Comparison of ENCODE assay signal across 25 cellular contexts in genomic region chr3:110318108-110318507, GRCh38.
DNase-seq lines count a peak whose midpoint lies in the region; ATAC-seq, FAIRE-seq and TF ChIP-seq lines count a peak whose summit lies in the region.
"Had no signal": no experiment of that assay in that cellular context is flagged by ENCODE, and none has a peak within 500 bp of the region (broad histone marks: within the 10 kb centered on the region; RNA-seq: fewer than 3 reads in every experiment).

No MANE protein-coding gene starts in this region.

- no peak overlapping the region for H3K4me3 ChIP-seq in AG10803 (ENCODE audit: low read length)
- no peak overlapping the region for H3K4me3 ChIP-seq in astrocyte of the spinal cord (ENCODE audit: low read depth, low read length)
- no peak overlapping the region for H3K4me3 ChIP-seq in upper lobe of left lung
- H3K4me3 ChIP-seq in Caco-2 (ENCODE audit: low read depth, low read length): no peak overlapping the region
- H3K4me3 ChIP-seq: lower lobe of right lung, right atrium auricular region, uterus had no signal

- POLR2A ChIA-PET in Caco-2 (lab: Charles Lee): no interaction called here

- H3K27me3 Mint-ChIP-seq in Caco-2 (ENCODE audit: insufficient read depth, unreplicated experiment): no peaks in the 10 kb centered on the region
- H3K27me3 Mint-ChIP-seq: CD4-positive, alpha-beta T cell had no signal

- WGBS in upper lobe of left lung, 2 donors: 68% methylated on average over 1 of the region's 1 CpG

- H3K4me1 ChIP-seq in upper lobe of left lung (no peaks in the 10 kb centered on the region), Caco-2 (no peaks in the 10 kb centered on the region)
- H3K4me1 ChIP-seq: lower lobe of right lung, right atrium auricular region, uterus had no signal

- no peak for ATAC-seq in upper lobe of left lung (ENCODE audit: low FRiP score in 2 of 2)
- ATAC-seq: activated T-helper 17 cell treated with anti-CD3 and anti-CD28 coated beads, Interleukin-2, amount 50 U/mL, for 72 hours; lower lobe of right lung; T-cell had no signal

- no peaks in the 10 kb centered on the region for H3K4me1 Mint-ChIP-seq in Caco-2 (ENCODE audit: low read depth, unreplicated experiment)
- H3K4me1 Mint-ChIP-seq: activated CD4-positive, alpha-beta T cell treated with anti-CD3 and anti-CD28 coated beads, Interleukin-2, amount 10 ng/mL, durations not matched to agents 24 days and 14 days; activated T-helper 17 cell treated with anti-CD3 and anti-CD28 coated beads, Interleukin-2, amount 50 U/mL, for 72 hours had no signal

- no peak for TF ChIP-seq POLR2A in upper lobe of left lung (IDR thresholded peaks at IDR 0.05)

- H3K4me3 Mint-ChIP-seq in Caco-2 (ENCODE audit: unreplicated experiment): no peak overlapping the region
- H3K4me3 Mint-ChIP-seq: activated CD4-positive, alpha-beta T cell treated with anti-CD3 and anti-CD28 coated beads, Interleukin-2, amount 10 ng/mL, durations not matched to agents 24 days and 14 days; activated naive CD8-positive, alpha-beta T cell treated with anti-CD3 and anti-CD28 coated beads for 36 hours; activated T-helper 17 cell treated with anti-CD3 and anti-CD28 coated beads, Interleukin-2, amount 50 U/mL, for 72 hours; CD4-positive, alpha-beta T cell; T-cell had no signal

- H3K27ac Mint-ChIP-seq in Caco-2 (ENCODE audit: unreplicated experiment): no peak overlapping the region
- H3K27ac Mint-ChIP-seq: activated CD4-positive, alpha-beta T cell treated with anti-CD3 and anti-CD28 coated beads, Interleukin-2, amount 10 ng/mL, durations not matched to agents 24 days and 14 days; activated naive CD8-positive, alpha-beta T cell treated with anti-CD3 and anti-CD28 coated beads for 36 hours; activated T-helper 17 cell treated with anti-CD3 and anti-CD28 coated beads, Interleukin-2, amount 50 U/mL, for 72 hours; CD4-positive, alpha-beta T cell; T-cell had no signal

- DNase-seq in AG10803 (ENCODE audit: low read depth): peak; percentile 11
- peak; percentile 55 for DNase-seq in LHCN-M2 (ENCODE audit: low read depth)
- DNase-seq in astrocyte of the spinal cord (ENCODE audit: low read depth, low spot score): peak; percentile 33
- peak; percentile 39 to 66 for DNase-seq in lung microvascular endothelial cell (ENCODE audit: low read depth in 2 of 2)
- DNase-seq in cerebellum (ENCODE audit: low spot score): no peak
- no peak for DNase-seq in upper lobe of left lung
- DNase-seq in Caco-2: no peak
- no peak for DNase-seq in urothelium cell line (ENCODE audit: low spot score)
- DNase-seq: activated CD4-positive, alpha-beta T cell treated with anti-CD3 and anti-CD28 coated beads, Interleukin-2, amount 10 ng/mL, durations not matched to agents 24 days and 14 days; activated naive CD8-positive, alpha-beta T cell treated with anti-CD3 and anti-CD28 coated beads for 36 hours; brain microvascular endothelial cell; CD4-positive, alpha-beta T cell; cortex of kidney; DMS79; foreskin fibroblast; HCEC 1CT; lower lobe of right lung; NCI-H1417; NCI-H82; nucleus accumbens; SHP77; T-cell; uterus had no signal

- intact Hi-C loops in Caco-2 (cut with micrococcal nuclease; ENCODE audit: unreplicated experiment): loop anchor here (10.0 kb wide), 1 partner anchor 757 kb away; the partner anchor contains the start of gene NECTIN3

- TF ChIP-seq CTCF in AG10803 (conservative IDR thresholded peaks at IDR 0.05; ENCODE audit: low read length) (no peak), astrocyte of the spinal cord (IDR thresholded peaks at IDR 0.05; ENCODE audit: low read depth, low read length) (no peak), upper lobe of left lung (IDR thresholded peaks at IDR 0.05) (no peak), Caco-2 (IDR thresholded peaks at IDR 0.05; ENCODE audit: insufficient read depth in 1 of 2, low read depth in 1 of 2, low read length in 1 of 2, severe bottlenecking in 1 of 2, unreplicated experiment in 1 of 2) (no peak)

- no peak for FAIRE-seq in urothelium cell line (lab: Jason Lieb, UNC)

- H3K9me3 ChIP-seq in upper lobe of left lung (no peaks in the 10 kb centered on the region), Caco-2 (no peaks in the 10 kb centered on the region)
- H3K9me3 ChIP-seq: lower lobe of right lung, right atrium auricular region, uterus had no signal

- H3K27me3 ChIP-seq in upper lobe of left lung (no peaks in the 10 kb centered on the region), Caco-2 (replicated peaks; ENCODE audit: control insufficient read depth, insufficient read depth, low read length) (no peaks in the 10 kb centered on the region)
- H3K27me3 ChIP-seq: brain microvascular endothelial cell, right atrium auricular region, uterus had no signal

- BruUV-seq in Caco-2 (replicated peaks; lab: Mats Ljungman, UMichigan): no TSS peak

- no peak overlapping the region for H3K27ac ChIP-seq in upper lobe of left lung
- H3K27ac ChIP-seq: brain microvascular endothelial cell, lower lobe of right lung, right atrium auricular region, uterus had no signal

- H3K36me3 Mint-ChIP-seq in Caco-2 (ENCODE audit: insufficient read depth, unreplicated experiment): no peaks in the 10 kb centered on the region
- H3K36me3 Mint-ChIP-seq: activated naive CD8-positive, alpha-beta T cell treated with anti-CD3 and anti-CD28 coated beads for 36 hours; T-cell had no signal

- in situ Hi-C loops in astrocyte of the spinal cord (cut with HindIII; ENCODE audit: low sequenced_read_pairs): no loop called here

- no peaks in the 10 kb centered on the region for H3K36me3 ChIP-seq in upper lobe of left lung
- no peaks in the 10 kb centered on the region for H3K36me3 ChIP-seq in Caco-2 (ENCODE audit: control insufficient read depth, insufficient read depth, low read length)
- H3K36me3 ChIP-seq: brain microvascular endothelial cell, lower lobe of right lung, right atrium auricular region, uterus had no signal

- CTCF ChIA-PET in Caco-2 (lab: Charles Lee): no interaction called here

- no peaks in the 10 kb centered on the region for H3K9me3 Mint-ChIP-seq in Caco-2 (ENCODE audit: unreplicated experiment)
- H3K9me3 Mint-ChIP-seq: activated CD4-positive, alpha-beta T cell treated with anti-CD3 and anti-CD28 coated beads, Interleukin-2, amount 10 ng/mL, durations not matched to agents 24 days and 14 days; activated naive CD8-positive, alpha-beta T cell treated with anti-CD3 and anti-CD28 coated beads for 36 hours; activated T-helper 17 cell treated with anti-CD3 and anti-CD28 coated beads, Interleukin-2, amount 50 U/mL, for 72 hours; CD4-positive, alpha-beta T cell; T-cell had no signal

- no peak for TF ChIP-seq EP300 in upper lobe of left lung (IDR thresholded peaks at IDR 0.05)

Comparison
In these comparisons a context has a peak if more than half of its experiments do, and no peak if none do; other contexts are left out.
1. DNase-seq: peak in AG10803 (single experiment), LHCN-M2 (single experiment), astrocyte of the spinal cord (single experiment) and lung microvascular endothelial cell (2 of 2); none in cerebellum (single experiment), upper lobe of left lung (0 of 2), Caco-2 (0 of 2) and urothelium cell line (single experiment).